ENCODE assay signal across 8 cellular contexts in the genomic region with DNA sequence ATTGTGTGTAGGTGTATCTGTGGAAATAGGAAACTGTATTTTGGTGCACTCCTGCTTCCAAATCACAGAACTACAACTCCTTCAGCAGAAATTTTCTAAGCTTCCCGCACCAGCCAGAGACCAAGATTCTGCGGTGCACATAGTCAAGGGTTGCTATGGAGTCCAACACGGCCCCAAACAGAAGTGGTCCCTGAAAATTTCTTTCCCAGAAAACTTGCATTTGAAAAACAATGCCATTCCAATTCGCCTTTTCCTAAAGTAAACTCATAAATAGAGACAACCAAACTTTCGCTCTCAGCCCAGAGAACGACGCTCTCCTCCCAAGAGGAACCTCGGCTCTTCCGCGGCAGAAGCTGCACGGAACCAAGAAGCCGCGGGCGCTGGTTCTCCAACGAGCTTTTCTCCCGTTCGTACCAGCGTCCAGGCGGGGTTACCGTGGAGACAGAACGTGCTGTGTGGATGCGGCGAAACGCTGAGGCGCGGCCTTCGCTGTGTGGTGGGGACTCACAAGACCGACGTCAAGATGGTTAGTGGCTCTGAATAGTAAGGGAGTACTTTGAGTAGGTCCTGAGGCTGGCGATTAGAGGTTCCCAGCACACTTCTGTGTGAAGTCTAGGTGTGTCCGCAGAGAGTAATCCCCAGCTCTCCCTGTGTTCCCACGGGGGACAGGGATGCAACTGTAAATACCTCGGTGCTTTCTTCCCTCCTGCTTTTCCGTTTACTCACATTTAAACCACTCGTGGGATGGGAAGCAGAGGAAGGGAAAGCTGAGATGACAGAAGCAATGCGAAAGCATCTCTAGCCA. TPM values are rescaled to one million over a fixed set of nuclear protein-coding genes. Genes with fewer than 3 reads are reported as not detected.
DNase-seq lines count a peak whose midpoint lies in the region; ATAC-seq and TF ChIP-seq lines count a peak whose summit lies in the region.

No MANE protein-coding gene starts in this region.

- TF ChIP-seq CTCF in C4-2B (conservative IDR thresholded peaks at IDR 0.05): no peak
- no peak for TF ChIP-seq CTCF in liver (IDR thresholded peaks at IDR 0.05; ENCODE audit: low read depth, low read length, missing input control)

- H3K27ac ChIP-seq in C4-2B: peak overlapping the region; percentile 37
- H3K27ac ChIP-seq in liver (ENCODE audit: low read depth in 1 of 2, low read length in 2 of 2): no peak overlapping the region

- DNase-seq in NCI-H69 (lab: John Stamatoyannopoulos, UW) (peak; percentile 95), dermis microvascular lymphatic vessel endothelial cell (ENCODE audit: low read depth in 2 of 2) (peak; percentile 78 to 90)
- peak; percentile 78 to 85 for DNase-seq in activated CD4-positive, alpha-beta T cell treated with anti-CD3 and anti-CD28 coated beads, Interleukin-2, amount 50 U/mL, for 4 hours
- DNase-seq in stimulated activated CD4-positive, alpha-beta T cell treated with anti-CD3 and anti-CD28 coated beads, Interleukin-2, amount 100 ng/mL, for 48 hours: peak; percentile 88 to 89

- peak overlapping the region; percentile 55 to 80 (median 68) for H3K4me3 ChIP-seq in liver (ENCODE audit: low read depth in 1 of 3, low read length in 3 of 3)

- no peaks in the 10 kb centered on the region for H3K9me3 ChIP-seq in liver (ENCODE audit: control insufficient read depth in 4 of 4, low read length in 3 of 4)

- peak overlapping the region; percentile 21 to 22 for H3K9ac ChIP-seq in liver (ENCODE audit: low read depth in 1 of 2, low read length in 2 of 2)

- 2% methylated on average over 36 of the region's 36 CpGs for WGBS in liver

- peak; percentile 94 for ATAC-seq in GM19328 (IDR thresholded peaks at IDR 0.05; ENCODE audit: unreplicated experiment)
- peak; percentile 98 for ATAC-seq in HG03460 (IDR thresholded peaks at IDR 0.05; ENCODE audit: unreplicated experiment)

- peaks cover 3 to 8% (median 6%) of the 10 kb centered on the region in 4 donors for H3K4me1 ChIP-seq in liver (ENCODE audit: control insufficient read depth in 4 of 4, insufficient read depth in 4 of 4, low read length in 3 of 4)

- peaks cover 0 to 2% (median 0%) of the 10 kb centered on the region in 4 donors for H3K36me3 ChIP-seq in liver (ENCODE audit: control insufficient read depth in 4 of 4, insufficient read depth in 3 of 4, low read depth in 1 of 4, low read length in 3 of 4)

- TF ChIP-seq RAD21 in liver (IDR thresholded peaks at IDR 0.05): peak; percentile 56 to 68

- H3K27me3 ChIP-seq in liver (ENCODE audit: control insufficient read depth in 4 of 4, insufficient read depth in 4 of 4, low read length in 3 of 4): no peaks in the 10 kb centered on the region

TF ChIP-seq in liver, 16 proteins besides CTCF, POLR2A, EP300 and RAD21:
- peak; percentile 42 for TF ChIP-seq ZBTB33 (IDR thresholded peaks at IDR 0.05)
- TF ChIP-seq TAF1 (conservative IDR thresholded peaks at IDR 0.05): no peak
- TF ChIP-seq HNF4A (conservative IDR thresholded peaks at IDR 0.05): no peak
- peak; percentile 27 to 34 for TF ChIP-seq RXRA (IDR thresholded peaks at IDR 0.05)
- TF ChIP-seq, protein P1, sequence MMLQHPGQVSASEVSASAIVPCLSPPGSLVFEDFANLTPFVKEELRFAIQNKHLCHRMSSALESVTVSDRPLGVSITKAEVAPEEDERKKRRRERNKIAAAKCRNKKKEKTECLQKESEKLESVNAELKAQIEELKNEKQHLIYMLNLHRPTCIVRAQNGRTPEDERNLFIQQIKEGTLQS (IDR thresholded peaks at IDR 0.05): peak; percentile 27
- TF ChIP-seq EGR1 (IDR thresholded peaks at IDR 0.05; ENCODE audit: low read depth in 2 of 2): no peak
- peak; percentile 86 for TF ChIP-seq MAX (IDR thresholded peaks at IDR 0.05)
- TF ChIP-seq JUND (IDR thresholded peaks at IDR 0.05): no peak
- TF ChIP-seq GABPA (IDR thresholded peaks at IDR 0.05 in 1 of 2, conservative IDR thresholded peaks at IDR 0.05 in 1 of 2): peak; percentile 69 to 87
- no peak for TF ChIP-seq FOXA2 (IDR thresholded peaks at IDR 0.05)
- TF ChIP-seq FOXA1 (IDR thresholded peaks at IDR 0.05): no peak
- TF ChIP-seq SP1 (IDR thresholded peaks at IDR 0.05): peak; percentile 33
- TF ChIP-seq, protein P2, sequence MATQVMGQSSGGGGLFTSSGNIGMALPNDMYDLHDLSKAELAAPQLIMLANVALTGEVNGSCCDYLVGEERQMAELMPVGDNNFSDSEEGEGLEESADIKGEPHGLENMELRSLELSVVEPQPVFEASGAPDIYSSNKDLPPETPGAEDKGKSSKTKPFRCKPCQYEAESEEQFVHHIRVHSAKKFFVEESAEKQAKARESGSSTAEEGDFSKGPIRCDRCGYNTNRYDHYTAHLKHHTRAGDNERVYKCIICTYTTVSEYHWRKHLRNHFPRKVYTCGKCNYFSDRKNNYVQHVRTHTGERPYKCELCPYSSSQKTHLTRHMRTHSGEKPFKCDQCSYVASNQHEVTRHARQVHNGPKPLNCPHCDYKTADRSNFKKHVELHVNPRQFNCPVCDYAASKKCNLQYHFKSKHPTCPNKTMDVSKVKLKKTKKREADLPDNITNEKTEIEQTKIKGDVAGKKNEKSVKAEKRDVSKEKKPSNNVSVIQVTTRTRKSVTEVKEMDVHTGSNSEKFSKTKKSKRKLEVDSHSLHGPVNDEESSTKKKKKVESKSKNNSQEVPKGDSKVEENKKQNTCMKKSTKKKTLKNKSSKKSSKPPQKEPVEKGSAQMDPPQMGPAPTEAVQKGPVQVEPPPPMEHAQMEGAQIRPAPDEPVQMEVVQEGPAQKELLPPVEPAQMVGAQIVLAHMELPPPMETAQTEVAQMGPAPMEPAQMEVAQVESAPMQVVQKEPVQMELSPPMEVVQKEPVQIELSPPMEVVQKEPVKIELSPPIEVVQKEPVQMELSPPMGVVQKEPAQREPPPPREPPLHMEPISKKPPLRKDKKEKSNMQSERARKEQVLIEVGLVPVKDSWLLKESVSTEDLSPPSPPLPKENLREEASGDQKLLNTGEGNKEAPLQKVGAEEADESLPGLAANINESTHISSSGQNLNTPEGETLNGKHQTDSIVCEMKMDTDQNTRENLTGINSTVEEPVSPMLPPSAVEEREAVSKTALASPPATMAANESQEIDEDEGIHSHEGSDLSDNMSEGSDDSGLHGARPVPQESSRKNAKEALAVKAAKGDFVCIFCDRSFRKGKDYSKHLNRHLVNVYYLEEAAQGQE (IDR thresholded peaks at IDR 0.05): no peak
- no peak for TF ChIP-seq NR2F2 (IDR thresholded peaks at IDR 0.05)
- peak; percentile 79 for TF ChIP-seq YY1 (IDR thresholded peaks at IDR 0.05)
- no peak for TF ChIP-seq HNF4G (IDR thresholded peaks at IDR 0.05)

RNA-seq across cellular contexts. Expression of gene ZC3HAV1, which starts 24.0 kb away (rescaled TPM):
- total RNA-seq in dermis microvascular lymphatic vessel endothelial cell (27.7 and 38.3 TPM in 2 replicates), liver (10 to 100 TPM; 22.3 to 40.5 TPM)
- 10 to 100 TPM in 1 of 2 donors, 1 to 10 TPM in 1; 6.6 to 10.8 TPM for polyA plus RNA-seq in liver
